9 cellular contexts compared by ENCODE assay signal in the genomic region with DNA sequence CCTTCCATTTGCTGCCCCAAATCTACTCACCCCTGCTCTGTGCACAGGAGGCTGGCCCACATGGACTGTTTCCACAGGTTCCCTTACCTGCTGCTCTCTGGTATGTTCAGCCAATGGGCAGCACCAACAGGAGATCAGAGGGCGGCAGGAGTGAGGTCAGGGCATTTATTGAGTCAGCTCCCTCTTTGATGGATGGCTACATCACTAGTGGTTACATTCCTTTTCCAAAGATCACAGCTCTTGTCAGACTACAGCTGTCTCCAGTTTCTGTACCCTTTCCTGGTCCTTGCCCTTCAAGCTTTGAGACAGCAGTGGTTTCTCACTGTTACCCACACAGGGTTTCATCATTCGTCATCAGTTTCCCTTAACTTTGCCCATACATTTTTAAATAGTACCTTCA.
DNase-seq lines count a peak whose midpoint lies in the region; ATAC-seq and TF ChIP-seq lines count a peak whose summit lies in the region.
"Had no signal": no experiment of that assay in that cellular context is flagged by ENCODE, and none has a peak within 500 bp of the region (broad histone marks: within the 10 kb centered on the region; RNA-seq: fewer than 3 reads in every experiment).

No MANE protein-coding gene starts in this region.

- TF ChIP-seq CTCF in kidney epithelial cell (IDR thresholded peaks at IDR 0.05; ENCODE audit: insufficient read depth, low read length, poor library complexity, severe bottlenecking) (no peak), BE2C (IDR thresholded peaks at IDR 0.05; ENCODE audit: low read depth, low read length) (no peak)

- DNase-seq in HK-2 (ENCODE audit: unreplicated experiment) = peak; percentile 23
- DNase-seq in kidney epithelial cell (ENCODE audit: low read depth) = peak; percentile 9
- DNase-seq in GM19238 (ENCODE audit: insufficient read length, low spot score) = no peak
- DNase-seq in NCI-H2171 (lab: John Stamatoyannopoulos, UW) = no peak
- DNase-seq in BE2C = no peak
- no peak for DNase-seq in DMS79 (lab: John Stamatoyannopoulos, UW)
- DNase-seq: NCI-H1417 treated with DMSO at 0.1 percent for 48 hours had no signal

- no peaks in the 10 kb centered on the region for H3K9me3 ChIP-seq in BE2C

- H3K27me3 ChIP-seq in kidney epithelial cell (ENCODE audit: control insufficient read depth, insufficient read depth, low read length) (no peaks in the 10 kb centered on the region), BE2C (no peaks in the 10 kb centered on the region)

- no peaks in the 10 kb centered on the region for H3K4me1 ChIP-seq in BE2C

- peak; percentile 63 for ATAC-seq in GM18502 (IDR thresholded peaks at IDR 0.05; ENCODE audit: poor library complexity, unreplicated experiment)
- ATAC-seq in GM19395 (IDR thresholded peaks at IDR 0.05; ENCODE audit: unreplicated experiment) = peak; percentile 50

- H3K4me3 ChIP-seq in kidney epithelial cell (ENCODE audit: low read depth, low read length) (no peak overlapping the region), BE2C (ENCODE audit: low read depth, low read length) (no peak overlapping the region)

- H3K36me3 ChIP-seq in kidney epithelial cell (ENCODE audit: control insufficient read depth, insufficient read depth, low read length) (no peaks in the 10 kb centered on the region), BE2C (no peaks in the 10 kb centered on the region)

Comparison
In these comparisons a context has a peak if more than half of its experiments do, and no peak if none do; other contexts are left out.
1. DNase-seq: peak in HK-2 (single experiment) and kidney epithelial cell (single experiment); none in GM19238 (single experiment), NCI-H2171 (single experiment), BE2C (single experiment) and DMS79 (single experiment).